In genomic region chr5:84202136-84202535, GRCh38 we compare ENCODE assay signal across 15 cellular contexts.
DNase-seq lines count a peak whose midpoint lies in the region; ATAC-seq and TF ChIP-seq lines count a peak whose summit lies in the region.
"Had no signal": no experiment of that assay in that cellular context is flagged by ENCODE, and none has a peak within 500 bp of the region (broad histone marks: within the 10 kb centered on the region; RNA-seq: fewer than 3 reads in every experiment).

No MANE protein-coding gene starts in this region.

- no CpG with 5 or more reads among the region's 1 CpG for WGBS in IMR-90 (ENCODE audit: extremely low coverage in 2 of 2, insufficient read length in 1 of 2), 2 experiments

- H3K27ac ChIP-seq in IMR-90 (ENCODE audit: insufficient read depth, low read length) (no peak overlapping the region), brain microvascular endothelial cell (peak overlapping the region; percentile 10), Peyer's patch (no peak overlapping the region)
- H3K27ac ChIP-seq: HL-60 had no signal

- dilution Hi-C loops in IMR-90 (cut with HindIII; ENCODE audit: low sequenced_read_pairs, unreplicated experiment): no loop called here

- no peak overlapping the region for H2AFZ ChIP-seq in IMR-90 (replicated peaks; ENCODE audit: low read length, poor library complexity)

- no TSS peak for BruUV-seq in IMR-90 (replicated peaks; lab: Mats Ljungman, UMichigan)

- H3K4me1 ChIP-seq in IMR-90 (ENCODE audit: control insufficient read depth, insufficient read depth, low read length) (peaks cover 2% of the 10 kb centered on the region; the same call in 1 of the 2 replicates), Peyer's patch (no peaks in the 10 kb centered on the region)

- TF ChIP-seq POLR2A in IMR-90 (IDR thresholded peaks at IDR 0.05; ENCODE audit: low read depth, low read length): no peak
- no peak for TF ChIP-seq POLR2A in Peyer's patch (IDR thresholded peaks at IDR 0.05)

- H2BK120ac ChIP-seq in IMR-90 (ENCODE audit: low read depth, low read length): no peak overlapping the region

- H3K4me3 ChIP-seq in IMR-90 (ENCODE audit: insufficient read depth, low read depth, low read length): no peak overlapping the region
- H3K4me3 ChIP-seq in brain microvascular endothelial cell (ENCODE audit: low read depth, low read length): no peak overlapping the region
- no peak overlapping the region for H3K4me3 ChIP-seq in fibroblast of the aortic adventitia (ENCODE audit: low read depth, low read length)
- H3K4me3 ChIP-seq in Peyer's patch: no peak overlapping the region

- no peak overlapping the region for H3K23ac ChIP-seq in IMR-90 (ENCODE audit: low read depth, low read length)

- H3K79me1 ChIP-seq in IMR-90 (ENCODE audit: low read depth in 1 of 2, low read length in 2 of 2): peaks cover 0 to 3% of the 10 kb centered on the region in 2 experiments; a peak in 1 of 4 replicates

- no peak for TF ChIP-seq RAD21 in IMR-90 (IDR thresholded peaks at IDR 0.05; ENCODE audit: low read length)

- no peak overlapping the region for H3K14ac ChIP-seq in IMR-90 (replicated peaks; ENCODE audit: low read depth, low read length)

- CTCF ChIA-PET in IMR-90 (lab: Yijun Ruan, JAX): interaction anchor here (0.6 kb wide), 1 partner anchor 102 kb away, joined by 4 read pairs; no protein-coding TSS in a partner anchor

- no peak overlapping the region for H3K4ac ChIP-seq in IMR-90 (ENCODE audit: low read depth, low read length)

- no peak overlapping the region for H3K56ac ChIP-seq in IMR-90 (ENCODE audit: extremely low read depth, insufficient read depth, low read length)

- no peak overlapping the region for H2BK20ac ChIP-seq in IMR-90 (ENCODE audit: low read depth, low read length)

- in situ Hi-C loops in IMR-90 (cut with MboI; ENCODE audit: low sequenced_read_pairs) (no loop called here), brain microvascular endothelial cell (cut with HindIII; ENCODE audit: low pct_ligation_motif_present, low sequenced_read_pairs) (no loop called here)

- H3K36me3 ChIP-seq in IMR-90 (ENCODE audit: control insufficient read depth, insufficient read depth, low read length) (no peaks in the 10 kb centered on the region), brain microvascular endothelial cell (replicated peaks) (no peaks in the 10 kb centered on the region), Peyer's patch (no peaks in the 10 kb centered on the region)

- no peak overlapping the region for H2BK5ac ChIP-seq in IMR-90 (ENCODE audit: low read depth, low read length, poor library complexity, severe bottlenecking)

- H3K9ac ChIP-seq in IMR-90 (ENCODE audit: low read depth, low read length): no peak overlapping the region

- ATAC-seq in IMR-90 (ENCODE audit: low read depth): peak; percentile 63
- ATAC-seq: CD8-positive, alpha-beta T cell had no signal

- no peak overlapping the region for H2AK9ac ChIP-seq in IMR-90 (replicated peaks; ENCODE audit: low read depth, low read length, poor library complexity)

- POLR2A ChIA-PET in IMR-90 (lab: Charles Lee; ENCODE audit: unreplicated experiment): no interaction called here

- H3K18ac ChIP-seq in IMR-90 (ENCODE audit: low read depth, low read length): no peak overlapping the region

- TF ChIP-seq CTCF in IMR-90 (conservative IDR thresholded peaks at IDR 0.05; ENCODE audit: low read depth, low read length): no peak
- TF ChIP-seq CTCF in brain microvascular endothelial cell (IDR thresholded peaks at IDR 0.05; ENCODE audit: low read depth, low read length, missing control alignments): no peak
- no peak for TF ChIP-seq CTCF in fibroblast of the aortic adventitia (IDR thresholded peaks at IDR 0.05; ENCODE audit: insufficient read depth, low read length)
- TF ChIP-seq CTCF in Peyer's patch (IDR thresholded peaks at IDR 0.05): no peak
- TF ChIP-seq CTCF in GM10266 (IDR thresholded peaks at IDR 0.05; ENCODE audit: control insufficient read depth, insufficient read depth, low read depth, missing control alignments): no peak

- intact Hi-C loops in IMR-90 (cut with micrococcal nuclease): no loop called here

- H3K4me2 ChIP-seq in IMR-90 (ENCODE audit: low read depth, low read length): no peak overlapping the region

- no peak overlapping the region for H2BK15ac ChIP-seq in IMR-90 (ENCODE audit: low read depth, low read length)

- no peak overlapping the region for H2AK5ac ChIP-seq in IMR-90 (ENCODE audit: low read depth, low read length)

- no peaks in the 10 kb centered on the region for H4K20me1 ChIP-seq in IMR-90 (ENCODE audit: insufficient read depth, low read length)

- H3K9me3 ChIP-seq in IMR-90 (ENCODE audit: control insufficient read depth, insufficient read depth, low read length): no peaks in the 10 kb centered on the region
- no peaks in the 10 kb centered on the region for H3K9me3 ChIP-seq in Peyer's patch

- DNase-seq in IMR-90 (peak; percentile 52), brain microvascular endothelial cell (peak; percentile 8), fibroblast of the aortic adventitia (ENCODE audit: low read depth) (peak; percentile 9), Peyer's patch (no peak), GM10266 (ENCODE audit: extremely low spot score) (no peak)
- DNase-seq in activated CD4-positive, CD25-positive, alpha-beta regulatory T cell treated with anti-CD3 and anti-CD28 coated beads, Interleukin-2, amount 50 U/mL, for 72 hours: no peak
- no peak for DNase-seq in stimulated activated CD4-positive, alpha-beta T cell treated with anti-CD3 and anti-CD28 coated beads, Interleukin-15, amount 100 ng/mL, for 24 hours
- DNase-seq: CD8-positive, alpha-beta T cell; COR-L47; DMS153; DMS79 treated with DMSO at 0.1 percent for 48 hours; EL; HCEC 1CT; HFFc6 had no signal

- H3K27me3 ChIP-seq in IMR-90 (ENCODE audit: control insufficient read depth, insufficient read depth, low read length) (no peaks in the 10 kb centered on the region), brain microvascular endothelial cell (replicated peaks) (no peaks in the 10 kb centered on the region), Peyer's patch (no peaks in the 10 kb centered on the region)

- no peak overlapping the region for H4K5ac ChIP-seq in IMR-90 (ENCODE audit: low read depth, low read length)

- H3K9me1 ChIP-seq in IMR-90 (ENCODE audit: insufficient read depth, low read length): no peaks in the 10 kb centered on the region; the same call in 1 of the 2 replicates

- H4K91ac ChIP-seq in IMR-90 (ENCODE audit: insufficient read depth, low read depth, low read length): no peak overlapping the region

- no peak overlapping the region for H4K8ac ChIP-seq in IMR-90 (ENCODE audit: low read depth in 2 of 2, low read length in 2 of 2)

TF ChIP-seq in IMR-90, 13 proteins besides CTCF, POLR2A, EP300 and RAD21:
- no peak for TF ChIP-seq CEBPB (IDR thresholded peaks at IDR 0.05; ENCODE audit: low read depth, low read length)
- TF ChIP-seq MAFK (IDR thresholded peaks at IDR 0.05; ENCODE audit: low read depth, low read length): peak; percentile 49; the same call in 1 of the 2 replicates
TF ChIP-seq in IMR-90: peak in this region for 1.

Comparison
In these comparisons a context has a peak if more than half of its experiments do, and no peak if none do; other contexts are left out.
1. DNase-seq: peak in IMR-90 (single experiment), brain microvascular endothelial cell (single experiment) and fibroblast of the aortic adventitia (single experiment); none in Peyer's patch (0 of 3), activated CD4-positive, CD25-positive, alpha-beta regulatory T cell treated with anti-CD3 and anti-CD28 coated beads, Interleukin-2, amount 50 U/mL, for 72 hours (single experiment), GM10266 (single experiment) and stimulated activated CD4-positive, alpha-beta T cell treated with anti-CD3 and anti-CD28 coated beads, Interleukin-15, amount 100 ng/mL, for 24 hours (single experiment).